ENCODE assay signal across 7 cellular contexts in the genomic region with DNA sequence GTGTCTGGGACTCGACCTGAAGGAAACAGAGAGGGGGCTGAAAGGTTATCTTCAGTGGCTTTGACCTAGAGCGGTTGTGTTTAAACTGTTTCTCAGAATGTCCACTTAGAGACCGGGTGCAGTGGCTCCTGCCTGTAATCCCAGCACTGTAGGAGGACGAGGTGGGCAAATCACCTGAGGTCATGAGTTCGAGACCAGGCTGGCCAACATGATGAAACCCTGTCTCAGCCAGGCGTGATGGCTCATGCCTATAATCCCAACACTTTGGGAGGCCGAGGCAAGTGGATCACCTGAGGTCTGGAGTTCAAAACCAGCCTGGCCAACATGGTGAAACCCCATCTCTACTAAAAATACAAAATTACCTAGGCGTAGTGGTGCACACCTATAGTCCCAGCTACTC. TPM values are rescaled to one million over a fixed set of nuclear protein-coding genes. Genes with fewer than 3 reads are reported as not detected.
A peak's percentile ranks its signal among the peaks of the same experiment; 100 is the strongest.
DNase-seq lines count a peak whose midpoint lies in the region; ATAC-seq and TF ChIP-seq lines count a peak whose summit lies in the region.
"Not testable (repeated sequence)": the region's sequence is repeated elsewhere in the genome, so short reads cannot be mapped to it uniquely, and the experiment has no call there.

No MANE protein-coding gene starts in this region.

- H3K4me3 Mint-ChIP-seq in CD4-positive, CD25-positive, alpha-beta regulatory T cell = not testable (repeated sequence)

- not testable (repeated sequence) for H2BK5ac ChIP-seq in mesenchymal stem cell (ENCODE audit: low read depth, low read length, poor library complexity, severe bottlenecking)

- H4K8ac ChIP-seq in mesenchymal stem cell (ENCODE audit: low read length) = not testable (repeated sequence)

- not testable (repeated sequence) for H2BK120ac ChIP-seq in mesenchymal stem cell (ENCODE audit: low read depth, low read length)

- intact Hi-C loops in Panc1 (cut with micrococcal nuclease; ENCODE audit: unreplicated experiment) = not testable (repeated sequence)

- H3K27ac Mint-ChIP-seq in CD4-positive, CD25-positive, alpha-beta regulatory T cell = peak overlapping the region in 2 of 3 donors; percentile 69 to 73

- peak overlapping the region; percentile 38 for H2BK15ac ChIP-seq in mesenchymal stem cell (ENCODE audit: low read depth, poor library complexity, severe bottlenecking)

- ATAC-seq in CD4-positive, CD25-positive, alpha-beta regulatory T cell (ENCODE audit: low read depth in 2 of 2); Panc1: not testable (repeated sequence)

- not testable (repeated sequence) for H4K20me1 ChIP-seq in fibroblast of lung (ENCODE audit: control insufficient read depth, extremely low read depth, insufficient read depth, low read length); osteoblast (ENCODE audit: insufficient read depth, low read length)

- not testable (repeated sequence) for H3K27me3 Mint-ChIP-seq in CD4-positive, CD25-positive, alpha-beta regulatory T cell

- BruUV-seq in Panc1 (replicated peaks; lab: Mats Ljungman, UMichigan) = not testable (repeated sequence)

- not testable (repeated sequence) for H3K27me3 ChIP-seq in CD4-positive, CD25-positive, alpha-beta regulatory T cell (ENCODE audit: control insufficient read depth, insufficient read depth, low read length); Panc1 (ENCODE audit: control insufficient read depth, insufficient read depth, low read length); fibroblast of lung (ENCODE audit: control insufficient read depth, insufficient read depth, low read length); mesenchymal stem cell (ENCODE audit: control insufficient read depth in 1 of 2, insufficient read depth in 1 of 2, low read length in 2 of 2); osteoblast (ENCODE audit: insufficient read depth, low read length)

- not testable (repeated sequence) for H3K9me3 Mint-ChIP-seq in CD4-positive, CD25-positive, alpha-beta regulatory T cell

- H2AFZ ChIP-seq in fibroblast of lung (ENCODE audit: low read length); mesenchymal stem cell (ENCODE audit: low read depth, low read length); osteoblast (ENCODE audit: low read length): not testable (repeated sequence)

- not testable (repeated sequence) for H3K9me3 ChIP-seq in CD4-positive, CD25-positive, alpha-beta regulatory T cell (ENCODE audit: control insufficient read depth in 2 of 2, low read length in 2 of 2); Panc1 (ENCODE audit: control insufficient read depth, insufficient read depth, low read depth, low read length); fibroblast of lung (ENCODE audit: control insufficient read depth, insufficient read depth, low read depth, low read length); mesenchymal stem cell (ENCODE audit: control insufficient read depth, low read length); osteoblast (ENCODE audit: low read depth, low read length)

- H3K23ac ChIP-seq in mesenchymal stem cell (ENCODE audit: low read length in 2 of 2) = not testable (repeated sequence)

- not testable (repeated sequence) for H3K18ac ChIP-seq in mesenchymal stem cell (ENCODE audit: low read depth in 1 of 2, low read length in 2 of 2)

- H3K4ac ChIP-seq in mesenchymal stem cell (ENCODE audit: low read depth in 1 of 2, low read length in 2 of 2) = peak overlapping the region in 1 of 2 experiments; percentile 44

- peak overlapping the region; percentile 38 for H2AK5ac ChIP-seq in mesenchymal stem cell (ENCODE audit: low read length, severe bottlenecking)

- peaks cover 43% of the 10 kb centered on the region for H3K4me1 ChIP-seq in CD4-positive, CD25-positive, alpha-beta regulatory T cell (ENCODE audit: control insufficient read depth, insufficient read depth, low read length, poor library complexity, severe bottlenecking)
- H3K4me1 ChIP-seq in Panc1 (ENCODE audit: control insufficient read depth, insufficient read depth, low read length) (peaks cover 42% of the 10 kb centered on the region), fibroblast of lung (ENCODE audit: control insufficient read depth, extremely low read depth, insufficient read depth, low read length) (peaks cover 50% of the 10 kb centered on the region), mesenchymal stem cell (ENCODE audit: control insufficient read depth, insufficient read depth, low read depth, low read length) (peaks cover 60% of the 10 kb centered on the region), osteoblast (ENCODE audit: insufficient read depth, low read length) (peaks cover 46% of the 10 kb centered on the region)

- H3K79me1 ChIP-seq in mesenchymal stem cell (replicated peaks; ENCODE audit: low read length, poor library complexity, severe bottlenecking) = not testable (repeated sequence)

- not testable (repeated sequence) for H4K91ac ChIP-seq in mesenchymal stem cell (ENCODE audit: low read length)

- not testable (repeated sequence) for DNase-seq in CD4-positive, CD25-positive, alpha-beta regulatory T cell; Panc1 (ENCODE audit: low read depth, low spot score); fibroblast of lung (ENCODE audit: low read depth in 2 of 2); mesenchymal stem cell
- peak; percentile 1 for DNase-seq in activated T-cell treated with anti-CD3 and anti-CD28 coated beads, Interleukin-2, amount 50 U/mL, for 1 hour
- DNase-seq in osteoblast (ENCODE audit: insufficient read length, low spot score, missing footprints) = peak; percentile 30
- peak; percentile 0 for DNase-seq in stimulated activated CD4-positive, alpha-beta T cell treated with anti-CD3 and anti-CD28 coated beads, Interleukin-4, amount 100 ng/mL, for 1 hour

- in situ Hi-C loops in Panc1 (cut with HindIII; ENCODE audit: low pct_unique_long_range_greater_than_20kb, low sequenced_read_pairs) = not testable (repeated sequence)

- POLR2A ChIA-PET in Panc1 (lab: Charles Lee) = not testable (repeated sequence)

- H3K36me3 ChIP-seq in CD4-positive, CD25-positive, alpha-beta regulatory T cell (ENCODE audit: control insufficient read depth, insufficient read depth, low read length); Panc1 (ENCODE audit: control insufficient read depth, insufficient read depth, low read length); fibroblast of lung (ENCODE audit: control insufficient read depth, insufficient read depth, low read length); mesenchymal stem cell (ENCODE audit: control insufficient read depth in 1 of 2, insufficient read depth in 2 of 2, low read depth in 1 of 2, low read length in 2 of 2); osteoblast (ENCODE audit: insufficient read depth, low read length): not testable (repeated sequence)

- H2BK12ac ChIP-seq in mesenchymal stem cell (ENCODE audit: low read length in 2 of 2) = not testable (repeated sequence)

- not testable (repeated sequence) for H3K36me3 Mint-ChIP-seq in CD4-positive, CD25-positive, alpha-beta regulatory T cell

- not testable (repeated sequence) for H3K27ac ChIP-seq in CD4-positive, CD25-positive, alpha-beta regulatory T cell (ENCODE audit: insufficient read depth, low read length, poor library complexity, severe bottlenecking); mesenchymal stem cell (ENCODE audit: low read length, poor library complexity, severe bottlenecking); osteoblast (ENCODE audit: low read depth, low read length)
- peak overlapping the region; percentile 94 for H3K27ac ChIP-seq in Panc1 (ENCODE audit: low read length)
- H3K27ac ChIP-seq in fibroblast of lung (ENCODE audit: insufficient read depth, low read length) = peak overlapping the region; percentile 98

- WGBS in mesenchymal stem cell = 91% methylated on average over 7 of the region's 8 CpGs

- H3K79me2 ChIP-seq in fibroblast of lung (ENCODE audit: control insufficient read depth, insufficient read depth, low read length); osteoblast (ENCODE audit: insufficient read depth, low read length): not testable (repeated sequence)

- H3K4me3 ChIP-seq in CD4-positive, CD25-positive, alpha-beta regulatory T cell (ENCODE audit: low read depth, low read length); Panc1 (ENCODE audit: low read depth in 2 of 2, low read length in 2 of 2); fibroblast of lung (replicated peaks in 1 of 4; ENCODE audit: control extremely low read depth in 1 of 4, insufficient read depth in 1 of 4, low read depth in 3 of 4, low read length in 4 of 4); mesenchymal stem cell (ENCODE audit: insufficient read depth in 1 of 2, low read depth in 1 of 2, low read length in 2 of 2); osteoblast (ENCODE audit: insufficient read depth, low read length): not testable (repeated sequence)

- H3K4me2 ChIP-seq in fibroblast of lung (ENCODE audit: extremely low read depth, insufficient read depth, low read length); mesenchymal stem cell (ENCODE audit: low read length, poor library complexity, severe bottlenecking); osteoblast (ENCODE audit: insufficient read depth, low read length): not testable (repeated sequence)

- CTCF ChIA-PET in Panc1 (lab: Charles Lee) = not testable (repeated sequence)

- not testable (repeated sequence) for TF ChIP-seq CTCF in Panc1 (IDR thresholded peaks at IDR 0.05); fibroblast of lung (conservative IDR thresholded peaks at IDR 0.05 in 1 of 2, IDR thresholded peaks at IDR 0.05 in 1 of 2; ENCODE audit: low read depth in 1 of 2, low read length in 2 of 2); osteoblast (IDR thresholded peaks at IDR 0.05; ENCODE audit: extremely low read depth, low read depth, low read length)

- peaks cover 5 to 51% (median 18%) of the 10 kb centered on the region in 4 donors for H3K4me1 Mint-ChIP-seq in CD4-positive, CD25-positive, alpha-beta regulatory T cell

- H3K9ac ChIP-seq in fibroblast of lung (ENCODE audit: insufficient read depth, low read length); mesenchymal stem cell (ENCODE audit: low read length): not testable (repeated sequence)

- H3K14ac ChIP-seq in mesenchymal stem cell (ENCODE audit: low read length in 2 of 2) = not testable (repeated sequence)

RNA-seq across cellular contexts. Expression of gene GNB1L, which starts 28.8 kb away (rescaled TPM):
- total RNA-seq in CD4-positive, CD25-positive, alpha-beta regulatory T cell = 8.2 TPM
- polyA plus RNA-seq in CD4-positive, CD25-positive, alpha-beta regulatory T cell = 10 to 100 TPM; 13.3 to 29.8 (median 19.7) TPM
- total RNA-seq in Panc1 (2021; ENCODE audit: unreplicated experiment) (12.2 TPM), fibroblast of lung (6.4 and 7.8 TPM in 2 replicates), osteoblast (4.0 and 5.6 TPM in 2 replicates)
- polyA plus RNA-seq in Panc1 (2012; ENCODE audit: insufficient read length) = 10.2 TPM
- polyA plus RNA-seq in fibroblast of lung = 1.4 and 2.1 TPM in 2 replicates
- 4.0 and 6.5 TPM in 2 replicates for polyA plus RNA-seq in fibroblast of lung (2012)
- 0.71 and 1.3 TPM in 2 replicates for polyA minus RNA-seq in fibroblast of lung (ENCODE audit: low replicate concordance)
- 3.9 TPM for polyA plus RNA-seq in mesenchymal stem cell (2013, experiment 1 of 2)
- polyA plus RNA-seq in mesenchymal stem cell (2013, experiment 2 of 2) = 3.9 TPM

RNA-seq across cellular contexts. Expression of gene RTL10, which starts 28.8 kb away (rescaled TPM):
- 18.8 TPM for total RNA-seq in CD4-positive, CD25-positive, alpha-beta regulatory T cell
- polyA plus RNA-seq in CD4-positive, CD25-positive, alpha-beta regulatory T cell = 10 to 100 TPM in 2 of 4 donors, 1 to 10 TPM in 2; 7.5 to 12.6 (median 10.9) TPM
- total RNA-seq in Panc1 (2021; ENCODE audit: unreplicated experiment) (26.7 TPM), fibroblast of lung (7.3 and 7.7 TPM in 2 replicates), osteoblast (10.3 and 11.9 TPM in 2 replicates)
- polyA plus RNA-seq in Panc1 (2012; ENCODE audit: insufficient read length) = 22.5 TPM
- 5.6 and 6.5 TPM in 2 replicates for polyA plus RNA-seq in fibroblast of lung
- polyA plus RNA-seq in fibroblast of lung (2012) = 7.5 and 8.7 TPM in 2 replicates
- 22.6 and 34.5 TPM in 2 replicates for polyA minus RNA-seq in fibroblast of lung (ENCODE audit: low replicate concordance)
- polyA plus RNA-seq in mesenchymal stem cell (2013, experiment 1 of 2) = 6.4 TPM
- 7.2 TPM for polyA plus RNA-seq in mesenchymal stem cell (2013, experiment 2 of 2)

RNA-seq across cellular contexts. Expression of gene COMT, which starts 58.1 kb away (rescaled TPM):
- total RNA-seq in CD4-positive, CD25-positive, alpha-beta regulatory T cell = 27.3 TPM
- polyA plus RNA-seq in CD4-positive, CD25-positive, alpha-beta regulatory T cell = 100 to 1,000 TPM in 1 of 4 donors, 10 to 100 TPM in 3; 89.2 to 106 (median 94.5) TPM
- total RNA-seq in Panc1 (2021; ENCODE audit: unreplicated experiment) (108 TPM), fibroblast of lung (192 and 305 TPM in 2 replicates), osteoblast (220 and 288 TPM in 2 replicates)
- polyA plus RNA-seq in Panc1 (2012; ENCODE audit: insufficient read length) = 251 TPM
- polyA plus RNA-seq in fibroblast of lung = 150 and 208 TPM in 2 replicates
- 201 and 240 TPM in 2 replicates for polyA plus RNA-seq in fibroblast of lung (2012)
- polyA minus RNA-seq in fibroblast of lung (ENCODE audit: low replicate concordance) = 94.0 and 188 TPM in 2 replicates
- polyA plus RNA-seq in mesenchymal stem cell (2013, experiment 1 of 2) = 51.6 TPM
- polyA plus RNA-seq in mesenchymal stem cell (2013, experiment 2 of 2) = 55.0 TPM

RNA-seq across cellular contexts. Expression of gene TXNRD2, which starts 58.2 kb away (rescaled TPM):
- total RNA-seq in CD4-positive, CD25-positive, alpha-beta regulatory T cell = 25.7 TPM
- polyA plus RNA-seq in CD4-positive, CD25-positive, alpha-beta regulatory T cell = 10 to 100 TPM; 11.3 to 12.4 (median 11.7) TPM
- total RNA-seq in Panc1 (2021; ENCODE audit: unreplicated experiment) (29.5 TPM), fibroblast of lung (18.2 and 30.7 TPM in 2 replicates), osteoblast (19.5 and 21.5 TPM in 2 replicates)
- 38.4 TPM for polyA plus RNA-seq in Panc1 (2012; ENCODE audit: insufficient read length)
- polyA plus RNA-seq in fibroblast of lung = 13.2 and 19.7 TPM in 2 replicates
- 17.7 and 33.3 TPM in 2 replicates for polyA plus RNA-seq in fibroblast of lung (2012)
- polyA minus RNA-seq in fibroblast of lung (ENCODE audit: low replicate concordance) = 32.4 and 45.4 TPM in 2 replicates
- polyA plus RNA-seq in mesenchymal stem cell (2013, experiment 1 of 2) = 5.8 TPM
- polyA plus RNA-seq in mesenchymal stem cell (2013, experiment 2 of 2) = 6.0 TPM
